In the genomic region with DNA sequence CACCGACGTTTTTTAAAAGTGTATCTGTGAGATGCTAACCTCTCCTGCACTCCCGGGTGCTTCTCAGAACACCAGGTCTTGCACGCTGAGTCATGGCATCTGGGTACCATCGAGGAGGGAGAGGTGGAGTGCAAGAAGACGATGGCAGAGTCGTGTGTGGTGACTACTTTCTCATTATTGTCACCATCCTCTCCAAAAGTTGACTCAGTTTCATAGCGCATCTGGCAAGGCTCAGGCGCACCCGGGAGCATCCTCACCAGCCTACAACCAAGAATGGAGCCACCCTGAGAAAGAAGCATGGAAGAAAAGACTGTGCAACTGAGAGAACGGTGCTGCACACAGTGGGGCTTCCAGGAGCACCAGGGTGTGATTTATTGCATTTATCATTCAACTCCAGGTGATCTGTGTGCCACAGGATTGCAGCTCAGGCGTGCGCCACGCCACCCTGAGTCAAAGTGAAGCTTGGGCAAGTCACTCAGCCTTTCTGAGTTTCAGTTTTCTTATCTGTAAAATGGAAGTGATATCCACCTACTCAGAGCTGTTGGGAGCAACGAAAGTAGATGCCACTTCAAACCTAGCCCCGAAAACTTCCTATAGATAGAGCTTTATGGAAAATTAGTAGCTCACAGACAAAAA, we compare ENCODE assay signal across 18 cellular contexts.
DNase-seq lines count a peak whose midpoint lies in the region; ATAC-seq and TF ChIP-seq lines count a peak whose summit lies in the region.
"Had no signal": no experiment of that assay in that cellular context is flagged by ENCODE, and none has a peak within 500 bp of the region (broad histone marks: within the 10 kb centered on the region; RNA-seq: fewer than 3 reads in every experiment).

No MANE protein-coding gene starts in this region.

- peaks cover 4% of the 10 kb centered on the region for H3K36me3 Mint-ChIP-seq in activated CD4-positive, alpha-beta T cell treated with anti-CD3 and anti-CD28 coated beads, Interleukin-2, amount 10 ng/mL, durations not matched to agents 24 days and 14 days (ENCODE audit: low read depth)
- peaks cover 24% of the 10 kb centered on the region for H3K36me3 Mint-ChIP-seq in HFFc6 (ENCODE audit: low read depth)

- peaks cover 23% of the 10 kb centered on the region for H3K27me3 Mint-ChIP-seq in activated CD4-positive, alpha-beta T cell treated with anti-CD3 and anti-CD28 coated beads, Interleukin-2, amount 10 ng/mL, durations not matched to agents 24 days and 14 days
- peaks cover 16% of the 10 kb centered on the region; the same call in 1 of the 2 replicates for H3K27me3 Mint-ChIP-seq in HFFc6 (ENCODE audit: insufficient read depth)

- DNase-seq in activated CD4-positive, alpha-beta T cell treated with anti-CD3 and anti-CD28 coated beads, Interleukin-2, amount 10 ng/mL, durations not matched to agents 24 days and 14 days = peak; percentile 66
- DNase-seq in activated CD4-positive, alpha-beta T cell treated with anti-CD3 and anti-CD28 coated beads for 1 hour = no peak
- peak; percentile 30 for DNase-seq in RPMI8226
- DNase-seq in lower lobe of right lung = peak; percentile 17
- DNase-seq in stimulated activated CD8-positive, alpha-beta memory T cell treated with anti-CD3 and anti-CD28 coated beads, Interleukin-7, amount 100 ng/mL, for 24 hours (ENCODE audit: low read depth) = peak; percentile 25
- DNase-seq in DMS 273 (lab: John Stamatoyannopoulos, UW; ENCODE audit: unreplicated experiment) = no peak
- DNase-seq in HFFc6 = no peak
- no peak for DNase-seq in NCI-H748 (lab: John Stamatoyannopoulos, UW; ENCODE audit: unreplicated experiment)
- DNase-seq: effector CD4-positive, alpha-beta T cell; kidney glomerular epithelial cell; MV-4-11; NCI-H524; SHP77 treated with DMSO at 0.1 percent for 48 hours had no signal

- no peak for ATAC-seq in lower lobe of right lung
- ATAC-seq: A549; gastroesophageal sphincter; naive thymus-derived CD4-positive, alpha-beta T cell had no signal

- H3K4me1 ChIP-seq in lower lobe of right lung = peaks cover 2% of the 10 kb centered on the region
- H3K4me1 ChIP-seq: gastroesophageal sphincter had no signal

- no peaks in the 10 kb centered on the region for H3K27me3 ChIP-seq in lower lobe of right lung (ENCODE audit: low read depth)
- H3K27me3 ChIP-seq: ascending aorta had no signal

- H3K27ac Mint-ChIP-seq in activated CD4-positive, alpha-beta T cell treated with anti-CD3 and anti-CD28 coated beads, Interleukin-2, amount 10 ng/mL, durations not matched to agents 24 days and 14 days = peak overlapping the region; percentile 41
- no peak overlapping the region for H3K27ac Mint-ChIP-seq in HFFc6
- H3K27ac Mint-ChIP-seq: naive thymus-derived CD4-positive, alpha-beta T cell had no signal

- peak overlapping the region; percentile 29 for H3K4me3 Mint-ChIP-seq in activated CD4-positive, alpha-beta T cell treated with anti-CD3 and anti-CD28 coated beads, Interleukin-2, amount 10 ng/mL, durations not matched to agents 24 days and 14 days
- no peak overlapping the region for H3K4me3 Mint-ChIP-seq in HFFc6

- peaks cover 17% of the 10 kb centered on the region for H3K9me3 ChIP-seq in lower lobe of right lung

- H3K4me3 ChIP-seq in lower lobe of right lung = no peak overlapping the region
- H3K4me3 ChIP-seq: A549, ascending aorta, gastroesophageal sphincter, smooth muscle cell had no signal

- peaks cover 10% of the 10 kb centered on the region for H3K4me1 Mint-ChIP-seq in activated CD4-positive, alpha-beta T cell treated with anti-CD3 and anti-CD28 coated beads, Interleukin-2, amount 10 ng/mL, durations not matched to agents 24 days and 14 days
- peaks cover 12% of the 10 kb centered on the region for H3K4me1 Mint-ChIP-seq in HFFc6 (ENCODE audit: low read depth)

- intact Hi-C loops in activated CD4-positive, alpha-beta T cell treated with anti-CD3 and anti-CD28 coated beads, Interleukin-2, amount 10 ng/mL, durations not matched to agents 24 days and 14 days (cut with micrococcal nuclease) = loop anchor here (1.0 to 10.0 kb wide), 6 partner anchors 11 to 425 kb away; partner anchors contain the start of gene CCND1
- intact Hi-C loops in lower lobe of right lung (cut with DNase I) = no loop called here

- H3K36me3 ChIP-seq in lower lobe of right lung = no peaks in the 10 kb centered on the region
- H3K36me3 ChIP-seq: ascending aorta, gastroesophageal sphincter had no signal

- no peak for TF ChIP-seq CTCF in lower lobe of right lung (IDR thresholded peaks at IDR 0.05)
- TF ChIP-seq CTCF in HFFc6 (IDR thresholded peaks at IDR 0.05) = no peak

- H3K27ac ChIP-seq in lower lobe of right lung = no peak overlapping the region
- H3K27ac ChIP-seq: ascending aorta, gastroesophageal sphincter had no signal

- peaks cover 13% of the 10 kb centered on the region for H3K9me3 Mint-ChIP-seq in activated CD4-positive, alpha-beta T cell treated with anti-CD3 and anti-CD28 coated beads, Interleukin-2, amount 10 ng/mL, durations not matched to agents 24 days and 14 days
- H3K9me3 Mint-ChIP-seq in HFFc6 = peaks cover 30% of the 10 kb centered on the region

Comparison
In these comparisons a context has a peak if more than half of its experiments do, and no peak if none do; other contexts are left out.
1. DNase-seq: peak in activated CD4-positive, alpha-beta T cell treated with anti-CD3 and anti-CD28 coated beads, Interleukin-2, amount 10 ng/mL, durations not matched to agents 24 days and 14 days (single experiment), RPMI8226 (single experiment), lower lobe of right lung (single experiment) and stimulated activated CD8-positive, alpha-beta memory T cell treated with anti-CD3 and anti-CD28 coated beads, Interleukin-7, amount 100 ng/mL, for 24 hours (single experiment); none in activated CD4-positive, alpha-beta T cell treated with anti-CD3 and anti-CD28 coated beads for 1 hour (single experiment), DMS 273 (single experiment), HFFc6 (single experiment) and NCI-H748 (single experiment).